In genomic region chr6:28354688-28355554, GRCh38 we compare ENCODE assay signal across 1 cellular context.
TF ChIP-seq lines count a peak whose summit lies in the region.

No MANE protein-coding gene starts in this region.

TF ChIP-seq in HepG2, 621 proteins besides CTCF, POLR2A, EP300 and RAD21 (continues in another document):
- TF ChIP-seq ZFX (CRISPR knock-in tag; IDR thresholded peaks at IDR 0.05; ENCODE audit: low read depth) (no peak), ZBTB40 (IDR thresholded peaks at IDR 0.05) (no peak), ZBTB40 (CRISPR knock-in tag; IDR thresholded peaks at IDR 0.05) (no peak), ZNF724P (CRISPR knock-in tag; IDR thresholded peaks at IDR 0.05; ENCODE audit: borderline replicate concordance) (no peak), HDAC1 (CRISPR knock-in tag; IDR thresholded peaks at IDR 0.05) (no peak), HINFP (CRISPR knock-in tag; IDR thresholded peaks at IDR 0.05; ENCODE audit: low read depth) (no peak), TBX2 (CRISPR knock-in tag; IDR thresholded peaks at IDR 0.05; ENCODE audit: borderline replicate concordance) (no peak), ZNF264 (CRISPR knock-in tag; IDR thresholded peaks at IDR 0.05) (0 out of 2 replicates have a peak, but pooled peaks have one; percentile 10), XBP1 (CRISPR knock-in tag; IDR thresholded peaks at IDR 0.05) (no peak), FOXJ3 (CRISPR knock-in tag; IDR thresholded peaks at IDR 0.05; ENCODE audit: borderline replicate concordance) (no peak), ZNF451 (CRISPR knock-in tag; IDR thresholded peaks at IDR 0.05) (no peak), KLF9 (CRISPR knock-in tag; IDR thresholded peaks at IDR 0.05; ENCODE audit: low read depth) (no peak), NONO (IDR thresholded peaks at IDR 0.05) (no peak), NONO (CRISPR knock-in tag; conservative IDR thresholded peaks at IDR 0.05) (0 out of 2 replicates have a peak, but pooled peaks have one; percentile 9), NR2F2 (IDR thresholded peaks at IDR 0.05; ENCODE audit: borderline replicate concordance, low read depth) (no peak), ZNF607 (CRISPR knock-in tag; IDR thresholded peaks at IDR 0.05; ENCODE audit: borderline replicate concordance) (0 out of 2 replicates have a peak, but pooled peaks have one; percentile 47), KDM4B (CRISPR knock-in tag; IDR thresholded peaks at IDR 0.05) (no peak), ZNF782 (CRISPR knock-in tag; IDR thresholded peaks at IDR 0.05; ENCODE audit: borderline replicate concordance) (no peak), CCAR2 (optimal IDR thresholded peaks at IDR 0.05; ENCODE audit: low read depth, low read length) (no peak), TSC22D2 (CRISPR knock-in tag; IDR thresholded peaks at IDR 0.05; ENCODE audit: borderline replicate concordance) (no peak), PTBP1 (IDR thresholded peaks at IDR 0.05; ENCODE audit: low read depth, low read length, poor library complexity, severe bottlenecking) (no peak), FOXC1 (CRISPR knock-in tag; IDR thresholded peaks at IDR 0.05; ENCODE audit: borderline replicate concordance) (no peak), ZNF232 (CRISPR knock-in tag; IDR thresholded peaks at IDR 0.05; ENCODE audit: borderline replicate concordance) (no peak), KDM5B (CRISPR knock-in tag; IDR thresholded peaks at IDR 0.05; ENCODE audit: borderline replicate concordance) (no peak), ZSCAN20 (CRISPR knock-in tag; IDR thresholded peaks at IDR 0.05; ENCODE audit: borderline replicate concordance) (no peak), SP140L (CRISPR knock-in tag; IDR thresholded peaks at IDR 0.05; ENCODE audit: borderline replicate concordance) (no peak), TRIM24 (CRISPR knock-in tag; IDR thresholded peaks at IDR 0.05) (0 out of 2 replicates have a peak, but pooled peaks have one; percentile 11), SMYD3 (CRISPR knock-in tag; IDR thresholded peaks at IDR 0.05) (no peak), RCOR2 (CRISPR knock-in tag; IDR thresholded peaks at IDR 0.05) (no peak), THAP8 (CRISPR knock-in tag; IDR thresholded peaks at IDR 0.05; ENCODE audit: borderline replicate concordance) (0 out of 2 replicates have a peak, but pooled peaks have one; percentile 67), ARNT (IDR thresholded peaks at IDR 0.05) (no peak), ZNF558 (CRISPR knock-in tag; IDR thresholded peaks at IDR 0.05; ENCODE audit: borderline replicate concordance) (no peak), MEIS2 (CRISPR knock-in tag; IDR thresholded peaks at IDR 0.05) (0 out of 2 replicates have a peak, but pooled peaks have one; percentile 4), ZNF224 (CRISPR knock-in tag; IDR thresholded peaks at IDR 0.05) (no peak), ZNF333 (CRISPR knock-in tag; IDR thresholded peaks at IDR 0.05; ENCODE audit: borderline replicate concordance) (0 out of 2 replicates have a peak, but pooled peaks have one; percentile 8), ZNF747 (CRISPR knock-in tag; IDR thresholded peaks at IDR 0.05; ENCODE audit: borderline replicate concordance) (no peak), ZNF280B (CRISPR knock-in tag; IDR thresholded peaks at IDR 0.05; ENCODE audit: borderline replicate concordance) (no peak), RAD51 (IDR thresholded peaks at IDR 0.05; ENCODE audit: borderline replicate concordance) (no peak), KDM6A (CRISPR knock-in tag; IDR thresholded peaks at IDR 0.05; ENCODE audit: low read depth) (no peak), ZNF496 (CRISPR knock-in tag; IDR thresholded peaks at IDR 0.05; ENCODE audit: insufficient replicate concordance) (no peak)
- TF ChIP-seq, protein P1, sequence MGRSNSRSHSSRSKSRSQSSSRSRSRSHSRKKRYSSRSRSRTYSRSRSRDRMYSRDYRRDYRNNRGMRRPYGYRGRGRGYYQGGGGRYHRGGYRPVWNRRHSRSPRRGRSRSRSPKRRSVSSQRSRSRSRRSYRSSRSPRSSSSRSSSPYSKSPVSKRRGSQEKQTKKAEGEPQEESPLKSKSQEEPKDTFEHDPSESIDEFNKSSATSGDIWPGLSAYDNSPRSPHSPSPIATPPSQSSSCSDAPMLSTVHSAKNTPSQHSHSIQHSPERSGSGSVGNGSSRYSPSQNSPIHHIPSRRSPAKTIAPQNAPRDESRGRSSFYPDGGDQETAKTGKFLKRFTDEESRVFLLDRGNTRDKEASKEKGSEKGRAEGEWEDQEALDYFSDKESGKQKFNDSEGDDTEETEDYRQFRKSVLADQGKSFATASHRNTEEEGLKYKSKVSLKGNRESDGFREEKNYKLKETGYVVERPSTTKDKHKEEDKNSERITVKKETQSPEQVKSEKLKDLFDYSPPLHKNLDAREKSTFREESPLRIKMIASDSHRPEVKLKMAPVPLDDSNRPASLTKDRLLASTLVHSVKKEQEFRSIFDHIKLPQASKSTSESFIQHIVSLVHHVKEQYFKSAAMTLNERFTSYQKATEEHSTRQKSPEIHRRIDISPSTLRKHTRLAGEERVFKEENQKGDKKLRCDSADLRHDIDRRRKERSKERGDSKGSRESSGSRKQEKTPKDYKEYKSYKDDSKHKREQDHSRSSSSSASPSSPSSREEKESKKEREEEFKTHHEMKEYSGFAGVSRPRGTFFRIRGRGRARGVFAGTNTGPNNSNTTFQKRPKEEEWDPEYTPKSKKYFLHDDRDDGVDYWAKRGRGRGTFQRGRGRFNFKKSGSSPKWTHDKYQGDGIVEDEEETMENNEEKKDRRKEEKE (IDR thresholded peaks at IDR 0.05): no peak
- TF ChIP-seq, protein P2, sequence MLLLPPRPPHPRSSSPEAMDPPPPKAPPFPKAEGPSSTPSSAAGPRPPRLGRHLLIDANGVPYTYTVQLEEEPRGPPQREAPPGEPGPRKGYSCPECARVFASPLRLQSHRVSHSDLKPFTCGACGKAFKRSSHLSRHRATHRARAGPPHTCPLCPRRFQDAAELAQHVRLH (CRISPR knock-in tag; IDR thresholded peaks at IDR 0.05; ENCODE audit: borderline replicate concordance, low read depth): no peak
- TF ChIP-seq, protein P3, sequence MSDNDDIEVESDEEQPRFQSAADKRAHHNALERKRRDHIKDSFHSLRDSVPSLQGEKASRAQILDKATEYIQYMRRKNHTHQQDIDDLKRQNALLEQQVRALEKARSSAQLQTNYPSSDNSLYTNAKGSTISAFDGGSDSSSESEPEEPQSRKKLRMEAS (IDR thresholded peaks at IDR 0.05): 0 out of 2 replicates have a peak, but pooled peaks have one; percentile 17
